1 cellular context compared by ENCODE assay signal in genomic region chr7:65004575-65004974, GRCh38.
A peak's percentile ranks its signal among the peaks of the same experiment; 100 is the strongest.
TF ChIP-seq lines count a peak whose summit lies in the region.

No MANE protein-coding gene starts in this region.

TF ChIP-seq in HepG2, 621 proteins besides CTCF, POLR2A, EP300 and RAD21:
- no peak for TF ChIP-seq MED13 (CRISPR knock-in tag; IDR thresholded peaks at IDR 0.05)
- peak; percentile 64; the same call in 1 of the 2 replicates for TF ChIP-seq ZNF691 (CRISPR knock-in tag; IDR thresholded peaks at IDR 0.05; ENCODE audit: borderline replicate concordance, low read depth)
- 0 out of 2 replicates have a peak, but pooled peaks have one; percentile 26 for TF ChIP-seq PATZ1 (CRISPR knock-in tag; IDR thresholded peaks at IDR 0.05)
- TF ChIP-seq CSRNP1 (CRISPR knock-in tag; IDR thresholded peaks at IDR 0.05) = no peak
- TF ChIP-seq GATAD2A (CRISPR knock-in tag; IDR thresholded peaks at IDR 0.05) = peak; percentile 28; the same call in 1 of the 2 replicates
- peak; percentile 39; the same call in 1 of the 2 replicates for TF ChIP-seq ZNF281 (CRISPR knock-in tag; IDR thresholded peaks at IDR 0.05; ENCODE audit: borderline replicate concordance)
- no peak for TF ChIP-seq MBNL3 (CRISPR knock-in tag; conservative IDR thresholded peaks at IDR 0.05)
- TF ChIP-seq ZSCAN21 (CRISPR knock-in tag; IDR thresholded peaks at IDR 0.05; ENCODE audit: borderline replicate concordance) = 0 out of 2 replicates have a peak, but pooled peaks have one; percentile 18
- TF ChIP-seq ZNF816 (CRISPR knock-in tag; IDR thresholded peaks at IDR 0.05; ENCODE audit: borderline replicate concordance) = 0 out of 2 replicates have a peak, but pooled peaks have one; percentile 48
- 0 out of 2 replicates have a peak, but pooled peaks have one; percentile 24 for TF ChIP-seq IKZF5 (CRISPR knock-in tag; IDR thresholded peaks at IDR 0.05)
- 0 out of 2 replicates have a peak, but pooled peaks have one; percentile 29 for TF ChIP-seq IRF2 (CRISPR knock-in tag; IDR thresholded peaks at IDR 0.05)
- 0 out of 2 replicates have a peak, but pooled peaks have one; percentile 25 for TF ChIP-seq MED1 (CRISPR knock-in tag; IDR thresholded peaks at IDR 0.05)
- TF ChIP-seq FOSL2 (CRISPR knock-in tag; IDR thresholded peaks at IDR 0.05) = peak; percentile 31; the same call in 1 of the 2 replicates
- 0 out of 2 replicates have a peak, but pooled peaks have one; percentile 8 for TF ChIP-seq RXRB (CRISPR knock-in tag; IDR thresholded peaks at IDR 0.05; ENCODE audit: borderline replicate concordance)
- 0 out of 2 replicates have a peak, but pooled peaks have one; percentile 14 for TF ChIP-seq RBFOX2 (IDR thresholded peaks at IDR 0.05; ENCODE audit: low read depth, low read length)
- peak; percentile 56; the same call in 1 of the 2 replicates for TF ChIP-seq PAF1 (CRISPR knock-in tag; IDR thresholded peaks at IDR 0.05)
- no peak for TF ChIP-seq ZNF792 (CRISPR knock-in tag; IDR thresholded peaks at IDR 0.05)
